ENCODE assay signal across 8 cellular contexts in the genomic region with DNA sequence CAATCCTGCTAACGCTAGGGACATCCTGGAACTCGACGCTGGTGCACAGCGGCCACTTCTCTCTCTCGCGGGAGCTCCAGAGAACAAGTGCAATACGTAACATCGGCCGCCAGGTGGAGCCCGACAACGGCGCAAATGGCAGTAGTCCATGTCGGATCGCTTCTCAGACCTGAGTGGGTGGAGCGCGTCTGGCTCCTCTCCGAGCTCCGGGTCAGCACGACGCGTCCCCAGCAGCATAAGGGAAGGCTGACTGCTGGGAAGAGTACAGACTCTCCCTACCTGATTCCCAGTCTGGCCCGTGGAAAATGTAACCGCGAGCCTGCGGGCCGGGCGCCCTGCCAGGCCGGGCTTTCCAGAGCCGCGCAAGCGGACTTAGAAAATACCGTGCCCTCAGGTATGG.
DNase-seq lines count a peak whose midpoint lies in the region; ATAC-seq, FAIRE-seq and TF ChIP-seq lines count a peak whose summit lies in the region.
"Not testable (repeated sequence)": the region's sequence is repeated elsewhere in the genome, so short reads cannot be mapped to it uniquely, and the experiment has no call there.

No MANE protein-coding gene starts in this region.

- not testable (repeated sequence) for H3K27me3 ChIP-seq in CD8-positive, alpha-beta T cell (ENCODE audit: insufficient read depth, low read length)

- CTCF ChIA-PET in CD8-positive, alpha-beta T cell (lab: Charles Lee), result not testable (repeated sequence)

- intact Hi-C loops in CD8-positive, alpha-beta T cell (cut with DNase I, micrococcal nuclease); left cardiac atrium (cut with DNase I); sciatic nerve (cut with DNase I): not testable (repeated sequence)

- DNase-seq in CD8-positive, alpha-beta T cell; GM19239 (ENCODE audit: insufficient read length, low spot score); activated T-cell treated with anti-CD3 and anti-CD28 coated beads, Interleukin-2, amount 50 U/mL, for 72 hours; left cardiac atrium; sciatic nerve (ENCODE audit: low spot score): not testable (repeated sequence)

- not testable (repeated sequence) for H3K9me3 Mint-ChIP-seq in CD8-positive, alpha-beta T cell; activated T-cell treated with anti-CD3 and anti-CD28 coated beads, Interleukin-2, amount 50 U/mL, for 72 hours

- not testable (repeated sequence) for H3K4me1 Mint-ChIP-seq in CD8-positive, alpha-beta T cell (ENCODE audit: low read depth); activated T-cell treated with anti-CD3 and anti-CD28 coated beads, Interleukin-2, amount 50 U/mL, for 72 hours (ENCODE audit: low read depth)

- H3K27ac ChIP-seq in CD8-positive, alpha-beta T cell (ENCODE audit: low read depth, low read length), result not testable (repeated sequence)

- not testable (repeated sequence) for H3K36me3 Mint-ChIP-seq in CD8-positive, alpha-beta T cell; activated T-cell treated with anti-CD3 and anti-CD28 coated beads, Interleukin-2, amount 50 U/mL, for 72 hours (ENCODE audit: insufficient read depth in 2 of 2)

- not testable (repeated sequence) for H3K27ac Mint-ChIP-seq in CD8-positive, alpha-beta T cell; activated T-cell treated with anti-CD3 and anti-CD28 coated beads, Interleukin-2, amount 50 U/mL, for 72 hours

- POLR2A ChIA-PET in CD8-positive, alpha-beta T cell (lab: Charles Lee), result not testable (repeated sequence)

- H3K4me3 Mint-ChIP-seq in CD8-positive, alpha-beta T cell; activated T-cell treated with anti-CD3 and anti-CD28 coated beads, Interleukin-2, amount 50 U/mL, for 72 hours: not testable (repeated sequence)

- not testable (repeated sequence) for TF ChIP-seq CTCF in CD8-positive, alpha-beta T cell (IDR thresholded peaks at IDR 0.05)

- not testable (repeated sequence) for H3K36me3 ChIP-seq in CD8-positive, alpha-beta T cell (ENCODE audit: insufficient read depth, low read length)

- H3K27me3 Mint-ChIP-seq in CD8-positive, alpha-beta T cell (ENCODE audit: low read depth); activated T-cell treated with anti-CD3 and anti-CD28 coated beads, Interleukin-2, amount 50 U/mL, for 72 hours (ENCODE audit: low read depth): not testable (repeated sequence)

- not testable (repeated sequence) for H3K4me3 ChIP-seq in CD8-positive, alpha-beta T cell (ENCODE audit: low read depth, low read length)

- H3K9me3 ChIP-seq in CD8-positive, alpha-beta T cell (ENCODE audit: low read length), result not testable (repeated sequence)

- peak; percentile 99 for FAIRE-seq in GM19239 (lab: Jason Lieb, UNC)

- H3K4me1 ChIP-seq in CD8-positive, alpha-beta T cell (ENCODE audit: insufficient read depth, low read length), result not testable (repeated sequence)

- peak; percentile 99 for ATAC-seq in CD8-positive, alpha-beta T cell
- ATAC-seq in GM21723 (IDR thresholded peaks at IDR 0.05; ENCODE audit: unreplicated experiment) (peak; percentile 100), HG03025 (IDR thresholded peaks at IDR 0.05; ENCODE audit: low FRiP score, unreplicated experiment) (peak; percentile 98), HG03521 (IDR thresholded peaks at IDR 0.05; ENCODE audit: unreplicated experiment) (peak; percentile 97), left cardiac atrium (peak; percentile 100), sciatic nerve (peak; percentile 100)
- ATAC-seq in activated T-cell treated with anti-CD3 and anti-CD28 coated beads, Interleukin-2, amount 50 U/mL, for 72 hours (replicated peaks in 1 of 2), result peak; percentile 93 to 98
